Comparison of ENCODE assay signal across 1 cellular context in genomic region chr1:36324322-36324802, GRCh38.
TF ChIP-seq lines count a peak whose summit lies in the region.

No MANE protein-coding gene starts in this region.

TF ChIP-seq in WTC11, 78 proteins besides CTCF, POLR2A, EP300 and RAD21 (continued from another document):
- TF ChIP-seq IRF1 (CRISPR knock-in tag; IDR thresholded peaks at IDR 0.05) (no peak), GTF2I (CRISPR knock-in tag; conservative IDR thresholded peaks at IDR 0.05) (no peak), ZNF281 (CRISPR knock-in tag; IDR thresholded peaks at IDR 0.05) (no peak)
TF ChIP-seq in WTC11: peak in this region for 1.
